ENCODE assay signal across 22 cellular contexts in genomic region chr4:150534818-150535217, GRCh38. TPM values are rescaled to one million over a fixed set of nuclear protein-coding genes. Genes with fewer than 3 reads are reported as not detected.
DNase-seq lines count a peak whose midpoint lies in the region; ATAC-seq, FAIRE-seq and TF ChIP-seq lines count a peak whose summit lies in the region.
"Had no signal": no experiment of that assay in that cellular context is flagged by ENCODE, and none has a peak within 500 bp of the region (broad histone marks: within the 10 kb centered on the region; RNA-seq: fewer than 3 reads in every experiment).

No MANE protein-coding gene starts in this region.

- H3K9me3 Mint-ChIP-seq in WTC11 = no peaks in the 10 kb centered on the region
- no peaks in the 10 kb centered on the region for H3K9me3 Mint-ChIP-seq in activated T-cell treated with anti-CD3 and anti-CD28 coated beads, Interleukin-2, amount 50 U/mL, for 24 hours
- H3K9me3 Mint-ChIP-seq: CD4-positive, alpha-beta T cell; CD8-positive, alpha-beta T cell had no signal

- POLR2A ChIA-PET in WTC11 (lab: Charles Lee) = no interaction called here

- no peak overlapping the region for H3K4me3 Mint-ChIP-seq in WTC11
- no peak overlapping the region for H3K4me3 Mint-ChIP-seq in activated T-cell treated with anti-CD3 and anti-CD28 coated beads, Interleukin-2, amount 50 U/mL, for 24 hours
- H3K4me3 Mint-ChIP-seq: B cell; CD4-positive, alpha-beta T cell; CD8-positive, alpha-beta T cell had no signal

- H3K27me3 Mint-ChIP-seq in WTC11 (ENCODE audit: low read depth) = no peaks in the 10 kb centered on the region
- no peaks in the 10 kb centered on the region for H3K27me3 Mint-ChIP-seq in activated T-cell treated with anti-CD3 and anti-CD28 coated beads, Interleukin-2, amount 50 U/mL, for 24 hours
- H3K27me3 Mint-ChIP-seq: B cell; CD4-positive, alpha-beta T cell had no signal

- no peak overlapping the region for H3K27ac Mint-ChIP-seq in WTC11
- H3K27ac Mint-ChIP-seq in activated T-cell treated with anti-CD3 and anti-CD28 coated beads, Interleukin-2, amount 50 U/mL, for 24 hours = no peak overlapping the region
- H3K27ac Mint-ChIP-seq: B cell; CD4-positive, alpha-beta T cell; CD8-positive, alpha-beta T cell had no signal

- DNase-seq in WTC11 (ENCODE audit: low spot score) (no peak), frontal cortex (ENCODE audit: low spot score in 2 of 2) (no peak), NCI-H2107 treated with DMSO at 0.1 percent for 48 hours (lab: John Stamatoyannopoulos, UW; ENCODE audit: unreplicated experiment) (no peak), NCI-H526 treated with DMSO at 0.1 percent for 48 hours (lab: John Stamatoyannopoulos, UW) (no peak), AG08396 (ENCODE audit: low spot score) (no peak)
- no peak for DNase-seq in activated T-cell treated with anti-CD3 and anti-CD28 coated beads, Interleukin-2, amount 50 U/mL, for 24 hours
- DNase-seq: 8988T; ACHN; AML-193; Caco-2; Calu3; CD4-positive, alpha-beta T cell; CD8-positive, alpha-beta T cell; DMS79 treated with DMSO at 0.1 percent for 48 hours; GDM1 had no signal

- H3K4me1 Mint-ChIP-seq in WTC11 = peaks cover 15% of the 10 kb centered on the region
- no peaks in the 10 kb centered on the region for H3K4me1 Mint-ChIP-seq in activated T-cell treated with anti-CD3 and anti-CD28 coated beads, Interleukin-2, amount 50 U/mL, for 24 hours (ENCODE audit: low read depth)
- H3K4me1 Mint-ChIP-seq: B cell had no signal

- H3K36me3 Mint-ChIP-seq in WTC11 = no peaks in the 10 kb centered on the region
- peaks cover 19% of the 10 kb centered on the region for H3K36me3 Mint-ChIP-seq in activated T-cell treated with anti-CD3 and anti-CD28 coated beads, Interleukin-2, amount 50 U/mL, for 24 hours (ENCODE audit: low read depth)

- ATAC-seq in WTC11 = no peak
- ATAC-seq: CD8-positive, alpha-beta T cell had no signal

- peak; percentile 42 for FAIRE-seq in G401.6 (lab: Jason Lieb, UNC)
- peak; percentile 28 for FAIRE-seq in colon (lab: Jason Lieb, UNC)
- peak; percentile 31 for FAIRE-seq in frontal cortex (lab: Jason Lieb, UNC)
- FAIRE-seq: D721Med, GM12891, GM19239 had no signal

- no peak for TF ChIP-seq CTCF in WTC11 (IDR thresholded peaks at IDR 0.05)

- CTCF ChIA-PET in WTC11 (lab: Charles Lee) = no interaction called here

TF ChIP-seq in WTC11, 78 proteins besides CTCF, POLR2A, EP300 and RAD21:
- TF ChIP-seq AFF4 (CRISPR knock-in tag; IDR thresholded peaks at IDR 0.05; ENCODE audit: borderline replicate concordance) = no peak
- TF ChIP-seq HMGA2 (CRISPR knock-in tag; IDR thresholded peaks at IDR 0.05) = peak; percentile 95

RNA-seq across cellular contexts. Expression of gene MAB21L2, which starts 47.1 kb away (rescaled TPM):
- total RNA-seq in WTC11 (2021) (0.07 TPM in 1 of 3 replicates, not detected in the others), frontal cortex (under 0.01 TPM)
- total RNA-seq: A673; B cell; Caco-2; CD4-positive, alpha-beta T cell; CD8-positive, alpha-beta T cell had no signal
